1 cellular context compared by ENCODE assay signal in genomic region chr3:35864871-35865270, GRCh38.
TF ChIP-seq lines count a peak whose summit lies in the region.

No MANE protein-coding gene starts in this region.

TF ChIP-seq in GM23338, 12 proteins besides CTCF, POLR2A, EP300 and RAD21:
- TF ChIP-seq EZH2phosphoT487 (IDR thresholded peaks at IDR 0.05; ENCODE audit: unreplicated experiment) (no peak), REST (IDR thresholded peaks at IDR 0.05; ENCODE audit: unreplicated experiment) (no peak), CREB1 (CRISPR knock-in tag; IDR thresholded peaks at IDR 0.05; ENCODE audit: low read depth) (no peak)
